In the genomic region with DNA sequence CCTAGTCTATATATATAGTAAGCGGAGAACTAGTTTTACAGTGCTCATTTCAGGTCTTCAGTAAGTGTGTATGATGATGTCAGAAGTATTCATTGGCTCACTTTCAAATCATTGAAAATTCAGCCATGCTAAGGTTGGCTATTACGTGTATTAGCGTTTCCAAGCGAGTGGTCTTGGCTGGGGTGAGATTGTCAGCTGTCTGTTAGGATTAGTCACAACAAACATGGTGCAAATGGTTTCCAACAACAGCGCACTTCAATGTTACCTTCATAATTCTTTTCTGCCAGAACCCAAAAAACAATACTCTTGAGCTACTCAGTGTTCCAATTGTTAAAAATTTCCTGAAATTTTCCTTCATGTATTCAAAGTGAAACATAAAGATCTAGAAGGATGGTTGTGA, we compare ENCODE assay signal across 14 cellular contexts.
DNase-seq lines count a peak whose midpoint lies in the region; ATAC-seq and TF ChIP-seq lines count a peak whose summit lies in the region.
"Had no signal": no experiment of that assay in that cellular context is flagged by ENCODE, and none has a peak within 500 bp of the region (broad histone marks: within the 10 kb centered on the region; RNA-seq: fewer than 3 reads in every experiment).

No MANE protein-coding gene starts in this region.

- ATAC-seq in RWPE2 (ENCODE audit: low read depth), result no peak
- ATAC-seq in psoas muscle, result peak; percentile 48 to 63 (median 56)
- ATAC-seq in activated T-cell treated with anti-CD3 and anti-CD28 coated beads, Interleukin-2, amount 50 U/mL, for 72 hours (replicated peaks in 1 of 2), result no peak
- no peak for ATAC-seq in GM21528 (IDR thresholded peaks at IDR 0.05; ENCODE audit: low FRiP score, unreplicated experiment)
- no peak for ATAC-seq in HG02970 (IDR thresholded peaks at IDR 0.05; ENCODE audit: low FRiP score, unreplicated experiment)
- no peak for ATAC-seq in GM21717 (IDR thresholded peaks at IDR 0.05; ENCODE audit: unreplicated experiment)

- H3K4me1 ChIP-seq in BE2C (peaks cover 39% of the 10 kb centered on the region), RWPE2 (ENCODE audit: insufficient read depth, poor library complexity, severe bottlenecking) (peaks cover 53% of the 10 kb centered on the region), psoas muscle (peaks cover 63% of the 10 kb centered on the region)

- WGBS in psoas muscle, 3 donors, result 28 to 35% (median 34%) methylated on average over 5 of the region's 5 CpGs

- H3K27me3 Mint-ChIP-seq in activated T-cell treated with anti-CD3 and anti-CD28 coated beads, Interleukin-2, amount 50 U/mL, for 72 hours (ENCODE audit: low read depth), result peaks cover 9% of the 10 kb centered on the region
- H3K27me3 Mint-ChIP-seq: progenitor cell of endocrine pancreas had no signal

- intact Hi-C loops in psoas muscle (cut with DNase I), result loop anchor here in 1 of 2 donors (5.0 to 10.0 kb wide), 4 partner anchors 38 to 225 kb away; no protein-coding TSS in a partner anchor

- H3K4me3 Mint-ChIP-seq in activated T-cell treated with anti-CD3 and anti-CD28 coated beads, Interleukin-2, amount 50 U/mL, for 72 hours, result no peak overlapping the region
- H3K4me3 Mint-ChIP-seq: H9 had no signal

- peak overlapping the region; percentile 91 for H3K4me3 ChIP-seq in BE2C (ENCODE audit: low read depth, low read length)
- no peak overlapping the region for H3K4me3 ChIP-seq in RWPE2 (ENCODE audit: severe bottlenecking)
- H3K4me3 ChIP-seq in fibroblast of mammary gland (ENCODE audit: control insufficient read depth, low read depth, low read length), result no peak overlapping the region
- H3K4me3 ChIP-seq in psoas muscle, result peak overlapping the region; percentile 86

- no peaks in the 10 kb centered on the region for H3K9me3 Mint-ChIP-seq in activated T-cell treated with anti-CD3 and anti-CD28 coated beads, Interleukin-2, amount 50 U/mL, for 72 hours
- H3K9me3 Mint-ChIP-seq: H9 had no signal

- peaks cover 16% of the 10 kb centered on the region for H3K4me1 Mint-ChIP-seq in activated T-cell treated with anti-CD3 and anti-CD28 coated beads, Interleukin-2, amount 50 U/mL, for 72 hours (ENCODE audit: low read depth)

- TF ChIP-seq CTCF in BE2C (IDR thresholded peaks at IDR 0.05; ENCODE audit: low read depth, low read length) (no peak), RWPE2 (IDR thresholded peaks at IDR 0.05; ENCODE audit: poor library complexity, severe bottlenecking) (no peak), fibroblast of mammary gland (conservative IDR thresholded peaks at IDR 0.05; ENCODE audit: control insufficient read depth, insufficient read depth, low read depth, low read length) (no peak), psoas muscle (IDR thresholded peaks at IDR 0.05) (no peak)

- peaks cover 71% of the 10 kb centered on the region for H3K36me3 ChIP-seq in BE2C
- H3K36me3 ChIP-seq in RWPE2 (ENCODE audit: low read depth), result peaks cover 82% of the 10 kb centered on the region
- peaks cover 3 to 13% of the 10 kb centered on the region in 2 donors for H3K36me3 ChIP-seq in psoas muscle (ENCODE audit: insufficient read depth in 1 of 2, low read depth in 1 of 2)

- H3K27me3 ChIP-seq in BE2C, result no peaks in the 10 kb centered on the region
- no peaks in the 10 kb centered on the region for H3K27me3 ChIP-seq in RWPE2 (ENCODE audit: insufficient read depth, poor library complexity, severe bottlenecking)
- H3K27me3 ChIP-seq in psoas muscle (ENCODE audit: insufficient read depth in 3 of 3, low read length in 2 of 3), result no peaks in the 10 kb centered on the region

- peak overlapping the region; percentile 89 for H3K27ac ChIP-seq in RWPE2 (ENCODE audit: poor library complexity, severe bottlenecking)
- H3K27ac ChIP-seq in psoas muscle, result peak overlapping the region; percentile 93
- H3K27ac ChIP-seq: KMS-11 had no signal

- H3K9me3 ChIP-seq in BE2C, result no peaks in the 10 kb centered on the region
- H3K9me3 ChIP-seq in RWPE2 (ENCODE audit: severe bottlenecking), result no peaks in the 10 kb centered on the region
- no peaks in the 10 kb centered on the region for H3K9me3 ChIP-seq in psoas muscle

- no peak overlapping the region for H3K27ac Mint-ChIP-seq in activated T-cell treated with anti-CD3 and anti-CD28 coated beads, Interleukin-2, amount 50 U/mL, for 72 hours
- H3K27ac Mint-ChIP-seq: H9, progenitor cell of endocrine pancreas had no signal

- peaks cover 0 to 1% of the 10 kb centered on the region in 2 donors for H3K36me3 Mint-ChIP-seq in activated T-cell treated with anti-CD3 and anti-CD28 coated beads, Interleukin-2, amount 50 U/mL, for 72 hours (ENCODE audit: insufficient read depth in 2 of 2)

- peak; percentile 32 for DNase-seq in BE2C
- DNase-seq in RWPE2 (ENCODE audit: low spot score), result no peak
- DNase-seq in fibroblast of mammary gland (ENCODE audit: low read depth), result peak; percentile 31
- no peak for DNase-seq in psoas muscle
- DNase-seq in activated T-cell treated with anti-CD3 and anti-CD28 coated beads, Interleukin-2, amount 50 U/mL, for 72 hours, result no peak
- DNase-seq: activated CD8-positive, alpha-beta memory T cell treated with anti-CD3 and anti-CD28 coated beads for 24 hours; H9; NCI-H345; SW 1271 had no signal

Comparison
In these comparisons a context has a peak if more than half of its experiments do, and no peak if none do; other contexts are left out.
1. DNase-seq: peak in BE2C (single experiment) and fibroblast of mammary gland (single experiment); none in RWPE2 (single experiment), psoas muscle (0 of 2) and activated T-cell treated with anti-CD3 and anti-CD28 coated beads, Interleukin-2, amount 50 U/mL, for 72 hours (0 of 2).
2. H3K4me3 ChIP-seq: peak in BE2C (single experiment) and psoas muscle (single experiment); none in RWPE2 (single experiment) and fibroblast of mammary gland (single experiment).
3. ATAC-seq: peak in psoas muscle (4 of 4); none in RWPE2 (single experiment), activated T-cell treated with anti-CD3 and anti-CD28 coated beads, Interleukin-2, amount 50 U/mL, for 72 hours (0 of 2), GM21528 (single experiment), HG02970 (single experiment) and GM21717 (single experiment).